In the genomic region with DNA sequence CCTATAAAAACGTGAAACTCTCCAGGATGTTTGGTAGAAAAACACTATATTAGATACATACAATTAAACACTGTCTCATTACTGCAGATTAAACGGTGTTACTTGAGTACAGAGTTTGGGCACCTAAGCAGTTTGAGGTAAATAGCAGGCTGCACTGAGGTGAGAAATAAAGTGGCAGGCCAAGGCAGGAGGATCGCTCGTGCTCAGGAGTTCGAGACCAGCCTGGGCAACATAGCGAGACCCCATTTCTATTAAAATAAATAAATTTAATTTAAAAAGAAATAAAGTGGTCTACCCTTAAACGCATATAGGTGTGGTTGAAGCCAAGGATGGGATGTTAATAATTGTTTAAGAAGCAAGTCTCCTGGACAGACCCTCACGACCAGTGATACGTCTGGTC, we compare ENCODE assay signal across 8 cellular contexts. TPM values are rescaled to one million over a fixed set of nuclear protein-coding genes. Genes with fewer than 3 reads are reported as not detected.
DNase-seq lines count a peak whose midpoint lies in the region; ATAC-seq, FAIRE-seq and TF ChIP-seq lines count a peak whose summit lies in the region.

No MANE protein-coding gene starts in this region.

- no peak for TF ChIP-seq POLR2A in A549 (IDR thresholded peaks at IDR 0.05; ENCODE audit: low read length)

- no peak for FAIRE-seq in A549 (lab: Jason Lieb, UNC)

- intact Hi-C loops in MCF 10A (cut with micrococcal nuclease), result no loop called here

- DNase-seq in A549 (ENCODE audit: low read depth in 1 of 2, low spot score in 1 of 2) (peak in 1 of 2 experiments; percentile 15), MCF 10A (ENCODE audit: unreplicated experiment) (no peak), mesenteric fat pad (ENCODE audit: low spot score) (peak; percentile 22), NCI-H526 treated with DMSO at 0.1 percent for 48 hours (lab: John Stamatoyannopoulos, UW) (no peak), superior temporal gyrus (ENCODE audit: extremely low spot score) (no peak)

- H3K9me3 Mint-ChIP-seq in MCF 10A (ENCODE audit: unreplicated experiment), result no peaks in the 10 kb centered on the region

- H3K27ac ChIP-seq in A549, result peak overlapping the region; percentile 96
- peak overlapping the region; percentile 95; the same call in 1 of the 2 replicates for H3K27ac ChIP-seq in HUES6 (ENCODE audit: low read depth, low read length)

- POLR2A ChIA-PET in A549 (lab: Yijun Ruan, JAX), result interaction anchor here (1.6 to 2.3 kb wide), 3 partner anchors 65 to 149 kb away, joined by 3 to 9 read pairs (median 6); a partner anchor contains a TSS
- POLR2A ChIA-PET in MCF 10A (lab: Yijun Ruan, JAX), result interaction anchor here (0.6 to 3.0 kb wide), 10 partner anchors 9 to 204 kb away, joined by 3 to 10 read pairs (median 6); a partner anchor contains a TSS

- peaks cover 12% of the 10 kb centered on the region for H3K36me3 Mint-ChIP-seq in MCF 10A (ENCODE audit: insufficient read depth, unreplicated experiment)

- no TSS peak for BruUV-seq in MCF 10A (replicated peaks; lab: Mats Ljungman, UMichigan)

- WGBS in A549 (ENCODE audit: missing lambda C conversion rate), result 5% methylated on average over 9 of the region's 9 CpGs

- peak overlapping the region; percentile 84 for H3K4me2 ChIP-seq in A549

- H3K27me3 ChIP-seq in HUES6 (ENCODE audit: control insufficient read depth, insufficient read depth, low read length), result no peaks in the 10 kb centered on the region

- H3K4me3 ChIP-seq in A549 (peak overlapping the region; percentile 93), HUES6 (ENCODE audit: low read depth, low read length) (peak overlapping the region; percentile 97)

- H3K27ac Mint-ChIP-seq in MCF 10A (ENCODE audit: low read depth, unreplicated experiment), result peak overlapping the region; percentile 87

- ATAC-seq in A549, result no peak
- no peak for ATAC-seq in HG03159 (IDR thresholded peaks at IDR 0.05; ENCODE audit: unreplicated experiment)
- no peak for ATAC-seq in HG03469 (IDR thresholded peaks at IDR 0.05; ENCODE audit: unreplicated experiment)

- peak overlapping the region; percentile 98 for H3K9ac ChIP-seq in HUES6 (ENCODE audit: low read length)

- H3K4me1 Mint-ChIP-seq in MCF 10A (ENCODE audit: insufficient read depth, unreplicated experiment), result peaks cover 13% of the 10 kb centered on the region

- peak overlapping the region; percentile 89 for H3K4me3 Mint-ChIP-seq in MCF 10A (ENCODE audit: unreplicated experiment)

- no peaks in the 10 kb centered on the region for H3K27me3 Mint-ChIP-seq in MCF 10A (ENCODE audit: insufficient read depth, unreplicated experiment)

- TF ChIP-seq EP300 in A549 (IDR thresholded peaks at IDR 0.05), result no peak

- CTCF ChIA-PET in A549 (lab: Yijun Ruan, JAX), result no interaction called here
- CTCF ChIA-PET in MCF 10A (lab: Yijun Ruan, JAX), result interaction anchor here (0.6 to 1.1 kb wide), 4 partner anchors 14 to 180 kb away, joined by 3 to 4 read pairs (median 4); no protein-coding TSS in a partner anchor

- H3K9me3 ChIP-seq in A549 (no peaks in the 10 kb centered on the region), HUES6 (ENCODE audit: control insufficient read depth, insufficient read depth, low read depth, low read length) (peaks cover 8% of the 10 kb centered on the region; the same call in 1 of the 2 replicates)

- H3K36me3 ChIP-seq in HUES6 (ENCODE audit: control insufficient read depth, insufficient read depth, low read length), result peaks cover 17% of the 10 kb centered on the region

- TF ChIP-seq RAD21 in A549 (conservative IDR thresholded peaks at IDR 0.05 in 1 of 2, IDR thresholded peaks at IDR 0.05 in 1 of 2), result no peak

- TF ChIP-seq CTCF in A549 (IDR thresholded peaks at IDR 0.05), result no peak
- no peak for TF ChIP-seq CTCF in MCF 10A (IDR thresholded peaks at IDR 0.05; ENCODE audit: unreplicated experiment)

- H3K4me1 ChIP-seq in A549 (peaks cover 3% of the 10 kb centered on the region; the same call in 1 of the 3 replicates), HUES6 (ENCODE audit: control insufficient read depth, insufficient read depth, low read length) (no peaks in the 10 kb centered on the region)

TF ChIP-seq in A549, 52 proteins besides CTCF, POLR2A, EP300 and RAD21:
- no peak for TF ChIP-seq HOXB13 (CRISPR knock-in tag; IDR thresholded peaks at IDR 0.05; ENCODE audit: low read depth)
- TF ChIP-seq RFX5 (IDR thresholded peaks at IDR 0.05), result no peak
- TF ChIP-seq FOSL2 (IDR thresholded peaks at IDR 0.05), result no peak
- TF ChIP-seq FOSL2 (CRISPR knock-in tag; IDR thresholded peaks at IDR 0.05), result no peak
- no peak for TF ChIP-seq ESRRA (IDR thresholded peaks at IDR 0.05; ENCODE audit: borderline replicate concordance, low read length)
- no peak for TF ChIP-seq ZFP36 (IDR thresholded peaks at IDR 0.05; ENCODE audit: borderline replicate concordance, partially characterized antibody)
- no peak for TF ChIP-seq CHD2 (IDR thresholded peaks at IDR 0.05; ENCODE audit: low read length, partially characterized antibody)
- no peak for TF ChIP-seq SMC3 (IDR thresholded peaks at IDR 0.05)
- TF ChIP-seq HEYL (CRISPR knock-in tag; IDR thresholded peaks at IDR 0.05), result no peak
- TF ChIP-seq FOSB (CRISPR knock-in tag; IDR thresholded peaks at IDR 0.05), result no peak
- TF ChIP-seq EHMT2 (IDR thresholded peaks at IDR 0.05; ENCODE audit: low read depth), result no peak
- TF ChIP-seq KDM1A (IDR thresholded peaks at IDR 0.05; ENCODE audit: low read depth), result no peak
- no peak for TF ChIP-seq MAFK (IDR thresholded peaks at IDR 0.05; ENCODE audit: partially characterized antibody)
- no peak for TF ChIP-seq EHF (CRISPR knock-in tag; IDR thresholded peaks at IDR 0.05)
- TF ChIP-seq, protein P1, sequence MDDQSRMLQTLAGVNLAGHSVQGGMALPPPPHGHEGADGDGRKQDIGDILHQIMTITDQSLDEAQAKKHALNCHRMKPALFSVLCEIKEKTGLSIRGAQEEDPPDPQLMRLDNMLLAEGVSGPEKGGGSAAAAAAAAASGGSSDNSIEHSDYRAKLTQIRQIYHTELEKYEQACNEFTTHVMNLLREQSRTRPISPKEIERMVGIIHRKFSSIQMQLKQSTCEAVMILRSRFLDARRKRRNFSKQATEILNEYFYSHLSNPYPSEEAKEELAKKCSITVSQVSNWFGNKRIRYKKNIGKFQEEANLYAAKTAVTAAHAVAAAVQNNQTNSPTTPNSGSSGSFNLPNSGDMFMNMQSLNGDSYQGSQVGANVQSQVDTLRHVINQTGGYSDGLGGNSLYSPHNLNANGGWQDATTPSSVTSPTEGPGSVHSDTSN (IDR thresholded peaks at IDR 0.05), result no peak
- no peak for TF ChIP-seq CHD4 (IDR thresholded peaks at IDR 0.05; ENCODE audit: borderline replicate concordance)

RNA-seq across cellular contexts. Expression of a gene that starts 1.2 kb away (rescaled TPM):
- polyA plus RNA-seq in A549 (2011; rRNA removed), result 33.3 and 47.5 TPM in 2 replicates
- 32.2 and 38.2 TPM in 2 replicates for polyA plus RNA-seq in A549 (2012; cell fraction: cytosol; rRNA removed)
- 39.5 and 49.6 TPM in 2 replicates for polyA plus RNA-seq in A549 (2012; cell fraction: nucleus; rRNA removed)
- 43.1 to 49.0 TPM (median 46.1 TPM) in 3 replicates for polyA plus RNA-seq in A549 (2017; fragmentation: RNase III; extraction: RNeasy Plus Mini Kit Qiagen cat#74134 plus additional on column Dnase treatment)
- polyA minus RNA-seq in A549 (2011; rRNA and poly(A)+ RNA removed), result 36.0 and 36.8 TPM in 2 replicates
- 43.6 and 43.9 TPM in 2 replicates for total RNA-seq in MCF 10A (2022)
- 40.3 TPM for total RNA-seq in mesenteric fat pad
